In genomic region chr6:73348550-73349204, GRCh38 we compare ENCODE assay signal across 17 cellular contexts. TPM values are rescaled to one million over a fixed set of nuclear protein-coding genes. Genes with fewer than 3 reads are reported as not detected.
DNase-seq lines count a peak whose midpoint lies in the region; ATAC-seq, FAIRE-seq and TF ChIP-seq lines count a peak whose summit lies in the region.
"Had no signal": no experiment of that assay in that cellular context is flagged by ENCODE, and none has a peak within 500 bp of the region (broad histone marks: within the 10 kb centered on the region; RNA-seq: fewer than 3 reads in every experiment).

No MANE protein-coding gene starts in this region.

- H3K4me3 Mint-ChIP-seq in WTC11 = 0 out of 2 replicates have a peak overlapping the region, but pooled peaks have one; percentile 16
- H3K4me3 Mint-ChIP-seq: CD4-positive, CD25-positive, alpha-beta regulatory T cell; IgD-negative memory B cell had no signal

- 44 to 48% methylated on average over 33 of the region's 33 CpGs for WGBS in aorta, 2 donors
- 43 to 68% (median 62%) methylated on average over 33 of the region's 33 CpGs for WGBS in small intestine, 3 donors
- WGBS in stomach, 5 donors = 50 to 68% (median 57%) methylated on average over 30 to 33 of the region's 33 CpGs

- H3K4me1 ChIP-seq in iPS-15b (ENCODE audit: control insufficient read depth, insufficient read depth, low read length) (peaks cover 10% of the 10 kb centered on the region), aorta (ENCODE audit: control insufficient read depth in 1 of 2, insufficient read depth in 2 of 2, low read length in 2 of 2) (no peaks in the 10 kb centered on the region), small intestine (ENCODE audit: control insufficient read depth in 2 of 2, insufficient read depth in 1 of 2, low read depth in 1 of 2, low read length in 1 of 2) (no peaks in the 10 kb centered on the region), stomach (no peaks in the 10 kb centered on the region)
- H3K4me1 ChIP-seq: BLaER1 treated with 17β-estradiol and CSF1 and Interleukin-3, amounts not matched to agents 10 nM and 100 nM had no signal

- DNase-seq in H7 (peak; percentile 61), WTC11 (ENCODE audit: low spot score) (peak; percentile 46), aorta (no peak), small intestine (no peak), stomach (no peak), T-helper 1 cell (no peak)
- DNase-seq: ACHN; CD4-positive, CD25-positive, alpha-beta regulatory T cell; DMS53; GM23248 had no signal

- H3K27me3 Mint-ChIP-seq in WTC11 (ENCODE audit: low read depth) = peaks cover 8% of the 10 kb centered on the region

- H3K4me3 ChIP-seq in H7 (ENCODE audit: insufficient read depth, low read depth, low read length) (no peak overlapping the region), iPS-15b (ENCODE audit: low read depth, low read length) (no peak overlapping the region), aorta (ENCODE audit: low read length in 2 of 2) (no peak overlapping the region), small intestine (ENCODE audit: low read depth in 1 of 2, low read length in 2 of 2) (no peak overlapping the region), stomach (no peak overlapping the region)
- H3K4me3 ChIP-seq: BLaER1 treated with 17β-estradiol and CSF1 and Interleukin-3, amounts not matched to agents 10 nM and 100 nM; GM23248 had no signal

- ATAC-seq in WTC11 (peak; percentile 43), aorta (ENCODE audit: low FRiP score) (peak; percentile 41)
- ATAC-seq: HCT116 had no signal

- CTCF ChIA-PET in WTC11 (lab: Charles Lee) = interaction anchor here (0.9 to 3.1 kb wide), 10 partner anchors 13 to 63 kb away, joined by 3 to 17 read pairs (median 6); no protein-coding TSS in a partner anchor

- POLR2A ChIA-PET in WTC11 (lab: Charles Lee) = interaction anchor here (0.6 to 1.5 kb wide), 3 partner anchors 40 to 165 kb away, joined by 4 to 5 read pairs (median 5); no protein-coding TSS in a partner anchor

- FAIRE-seq in small intestine (lab: Jason Lieb, UNC) = no peak
- FAIRE-seq: GM18507 had no signal

- H3K9me3 ChIP-seq in iPS-15b (ENCODE audit: control insufficient read depth, insufficient read depth, low read length) = no peaks in the 10 kb centered on the region
- no peaks in the 10 kb centered on the region for H3K9me3 ChIP-seq in aorta (ENCODE audit: control insufficient read depth, low read length)
- H3K9me3 ChIP-seq in small intestine (ENCODE audit: control insufficient read depth, low read depth) = no peaks in the 10 kb centered on the region
- H3K9me3 ChIP-seq in stomach = no peaks in the 10 kb centered on the region

- no peaks in the 10 kb centered on the region for H3K9me3 Mint-ChIP-seq in WTC11
- H3K9me3 Mint-ChIP-seq: IgD-negative memory B cell had no signal

- intact Hi-C loops in aorta (cut with DNase I) = no loop called here
- intact Hi-C loops in stomach (cut with DNase I; ENCODE audit: low total_unique reads) = no loop called here

- peak overlapping the region; percentile 93 for H3K27ac Mint-ChIP-seq in WTC11
- H3K27ac Mint-ChIP-seq: CD4-positive, CD25-positive, alpha-beta regulatory T cell had no signal

- H3K36me3 Mint-ChIP-seq in WTC11 = peaks cover 2% of the 10 kb centered on the region; the same call in 1 of the 2 replicates
- H3K36me3 Mint-ChIP-seq: CD4-positive, CD25-positive, alpha-beta regulatory T cell had no signal

- no peak for TF ChIP-seq EP300 in stomach (IDR thresholded peaks at IDR 0.05)

- H3K27ac ChIP-seq in aorta (ENCODE audit: low read depth in 1 of 2, low read length in 2 of 2) = no peak overlapping the region
- no peak overlapping the region for H3K27ac ChIP-seq in small intestine (ENCODE audit: low read depth in 1 of 2, low read length in 1 of 2)
- H3K27ac ChIP-seq in stomach = no peak overlapping the region
- H3K27ac ChIP-seq: BLaER1 treated with 17β-estradiol and CSF1 and Interleukin-3, amounts not matched to agents 10 nM and 100 nM; GM23248; HL-60 had no signal

- no peaks in the 10 kb centered on the region for H3K36me3 ChIP-seq in H7 (replicated peaks; ENCODE audit: control insufficient read depth, insufficient read depth, low read length)
- no peaks in the 10 kb centered on the region for H3K36me3 ChIP-seq in iPS-15b (ENCODE audit: control insufficient read depth, insufficient read depth, low read length)
- H3K36me3 ChIP-seq in aorta (ENCODE audit: control insufficient read depth in 1 of 2, insufficient read depth in 2 of 2, low read length in 1 of 2) = no peaks in the 10 kb centered on the region
- peaks cover 0 to 2% of the 10 kb centered on the region in 2 donors for H3K36me3 ChIP-seq in small intestine (ENCODE audit: control insufficient read depth in 2 of 2, insufficient read depth in 2 of 2, low read length in 2 of 2)
- H3K36me3 ChIP-seq in stomach = no peaks in the 10 kb centered on the region
- H3K36me3 ChIP-seq: BLaER1 treated with 17β-estradiol and CSF1 and Interleukin-3, amounts not matched to agents 10 nM and 100 nM had no signal

- peaks cover 59% of the 10 kb centered on the region for H3K4me1 Mint-ChIP-seq in WTC11
- H3K4me1 Mint-ChIP-seq: CD4-positive, CD25-positive, alpha-beta regulatory T cell; IgD-negative memory B cell had no signal

- H3K27me3 ChIP-seq in H7 (ENCODE audit: control insufficient read depth, insufficient read depth, low read length) (no peaks in the 10 kb centered on the region), iPS-15b (ENCODE audit: control insufficient read depth, insufficient read depth, low read length) (no peaks in the 10 kb centered on the region), aorta (ENCODE audit: control insufficient read depth in 1 of 2, insufficient read depth in 2 of 2, low read length in 1 of 2) (no peaks in the 10 kb centered on the region), small intestine (ENCODE audit: control insufficient read depth in 2 of 2, insufficient read depth in 2 of 2, low read length in 2 of 2) (peaks cover 0 to 14% of the 10 kb centered on the region in 2 donors), stomach (peaks cover 0 to 43% (median 10%) of the 10 kb centered on the region in 3 donors)

- no peak for TF ChIP-seq POLR2A in stomach (IDR thresholded peaks at IDR 0.05)

- peak overlapping the region; percentile 32 for H3K9ac ChIP-seq in iPS-15b (ENCODE audit: low read depth, low read length)
- H3K9ac ChIP-seq: BLaER1 treated with 17β-estradiol and CSF1 and Interleukin-3, amounts not matched to agents 10 nM and 100 nM; GM23248 had no signal

- TF ChIP-seq CTCF in WTC11 (IDR thresholded peaks at IDR 0.05) (no peak), stomach (IDR thresholded peaks at IDR 0.05) (no peak)

TF ChIP-seq in WTC11, 78 proteins besides CTCF, POLR2A, EP300 and RAD21 (continues in another document):
- TF ChIP-seq ZNF138 (CRISPR knock-in tag; conservative IDR thresholded peaks at IDR 0.05) = no peak
- TF ChIP-seq, protein P1, sequence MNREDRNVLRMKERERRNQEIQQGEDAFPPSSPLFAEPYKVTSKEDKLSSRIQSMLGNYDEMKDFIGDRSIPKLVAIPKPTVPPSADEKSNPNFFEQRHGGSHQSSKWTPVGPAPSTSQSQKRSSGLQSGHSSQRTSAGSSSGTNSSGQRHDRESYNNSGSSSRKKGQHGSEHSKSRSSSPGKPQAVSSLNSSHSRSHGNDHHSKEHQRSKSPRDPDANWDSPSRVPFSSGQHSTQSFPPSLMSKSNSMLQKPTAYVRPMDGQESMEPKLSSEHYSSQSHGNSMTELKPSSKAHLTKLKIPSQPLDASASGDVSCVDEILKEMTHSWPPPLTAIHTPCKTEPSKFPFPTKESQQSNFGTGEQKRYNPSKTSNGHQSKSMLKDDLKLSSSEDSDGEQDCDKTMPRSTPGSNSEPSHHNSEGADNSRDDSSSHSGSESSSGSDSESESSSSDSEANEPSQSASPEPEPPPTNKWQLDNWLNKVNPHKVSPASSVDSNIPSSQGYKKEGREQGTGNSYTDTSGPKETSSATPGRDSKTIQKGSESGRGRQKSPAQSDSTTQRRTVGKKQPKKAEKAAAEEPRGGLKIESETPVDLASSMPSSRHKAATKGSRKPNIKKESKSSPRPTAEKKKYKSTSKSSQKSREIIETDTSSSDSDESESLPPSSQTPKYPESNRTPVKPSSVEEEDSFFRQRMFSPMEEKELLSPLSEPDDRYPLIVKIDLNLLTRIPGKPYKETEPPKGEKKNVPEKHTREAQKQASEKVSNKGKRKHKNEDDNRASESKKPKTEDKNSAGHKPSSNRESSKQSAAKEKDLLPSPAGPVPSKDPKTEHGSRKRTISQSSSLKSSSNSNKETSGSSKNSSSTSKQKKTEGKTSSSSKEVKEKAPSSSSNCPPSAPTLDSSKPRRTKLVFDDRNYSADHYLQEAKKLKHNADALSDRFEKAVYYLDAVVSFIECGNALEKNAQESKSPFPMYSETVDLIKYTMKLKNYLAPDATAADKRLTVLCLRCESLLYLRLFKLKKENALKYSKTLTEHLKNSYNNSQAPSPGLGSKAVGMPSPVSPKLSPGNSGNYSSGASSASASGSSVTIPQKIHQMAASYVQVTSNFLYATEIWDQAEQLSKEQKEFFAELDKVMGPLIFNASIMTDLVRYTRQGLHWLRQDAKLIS (CRISPR knock-in tag; IDR thresholded peaks at IDR 0.05; ENCODE audit: borderline replicate concordance) = no peak
- TF ChIP-seq JAZF1 (CRISPR knock-in tag; IDR thresholded peaks at IDR 0.05) = no peak

RNA-seq across cellular contexts. Expression of gene DPPA5, which starts 5.4 kb away (rescaled TPM):
- 0.97 and 2.1 TPM in 2 replicates for total RNA-seq in H7 (2014; rRNA removed; shearing (Covaris generic))
- total RNA-seq in WTC11 (2021) = 5.5 to 7.6 TPM (median 6.7 TPM) in 3 replicates
- not detected for total RNA-seq in aorta
- under 1 TPM in 1 of 2 donors, not detected in 1; 0.38 TPM for polyA plus RNA-seq in aorta
- polyA plus RNA-seq in small intestine = not detected
- total RNA-seq in stomach = not detected
- polyA plus RNA-seq in stomach = not detected
- total RNA-seq: A172; CD4-positive, CD25-positive, alpha-beta regulatory T cell; GM23248 had no signal
- polyA plus RNA-seq: CD4-positive, CD25-positive, alpha-beta regulatory T cell; GM23248; IgD-negative memory B cell had no signal

RNA-seq across cellular contexts. Expression of gene KHDC3L, which starts 13.8 kb away (rescaled TPM):
- 0.87 TPM in 1 of 2 replicates, not detected in the other for total RNA-seq in H7 (2014; rRNA removed; shearing (Covaris generic))
- total RNA-seq in WTC11 (2021) = 0.23 to 0.57 TPM in 2 of 3 replicates, not detected in the other
- not detected for total RNA-seq in aorta
- polyA plus RNA-seq in aorta = not detected
- not detected for polyA plus RNA-seq in small intestine
- total RNA-seq in stomach = not detected
- polyA plus RNA-seq in stomach = not detected
- total RNA-seq: A172; CD4-positive, CD25-positive, alpha-beta regulatory T cell; GM23248 had no signal
- polyA plus RNA-seq: CD4-positive, CD25-positive, alpha-beta regulatory T cell; GM23248; IgD-negative memory B cell had no signal

RNA-seq across cellular contexts. Expression of gene OOEP, which starts 21.0 kb away (rescaled TPM):
- not detected in 2 replicates for total RNA-seq in H7 (2014; rRNA removed; shearing (Covaris generic))
- total RNA-seq in WTC11 (2021) (0.87 to 1.1 TPM (median 0.89 TPM) in 3 replicates), aorta (under 1 TPM in 1 of 2 donors, not detected in 1; 0.39 TPM), stomach (not detected)
- polyA plus RNA-seq in aorta (1 to 10 TPM in 1 of 2 donors, under 1 TPM in 1; 0.84 to 1.1 TPM), small intestine (under 1 TPM in 1 of 3 donors, not detected in 2; 0.16 TPM), stomach (under 1 TPM in 1 of 3 donors, not detected in 2; 0.18 TPM)
- total RNA-seq: A172, GM23248 had no signal
- polyA plus RNA-seq: GM23248 had no signal

RNA-seq across cellular contexts. Expression of gene DDX43, which starts 46.0 kb away (rescaled TPM):
- 0.07 and 0.15 TPM in 2 replicates for total RNA-seq in H7 (2014; rRNA removed; shearing (Covaris generic))
- total RNA-seq in WTC11 (2021) (0.39 to 0.68 TPM (median 0.60 TPM) in 3 replicates), aorta (under 1 TPM; 0.71 to 0.78 TPM), stomach (10 to 100 TPM in 2 of 5 donors, 1 to 10 TPM in 2, not detected in 1; 2.7 to 24.9 (median 14.2) TPM)
- polyA plus RNA-seq in aorta (1 to 10 TPM in 1 of 2 donors, not detected in 1; 1.6 TPM), small intestine (1 to 10 TPM in 1 of 3 donors, under 1 TPM in 1, not detected in 1; 0.39 to 1.6 TPM), stomach (under 1 TPM; 0.62 to 0.92 (median 0.68) TPM)
- total RNA-seq: A172 had no signal

Comparison
In these comparisons a context has a peak if more than half of its experiments do, and no peak if none do; other contexts are left out.
1. DNase-seq: peak in H7 (single experiment) and WTC11 (single experiment); none in aorta (0 of 2), small intestine (single experiment), stomach (single experiment) and T-helper 1 cell (0 of 5).